9 cellular contexts compared by ENCODE assay signal in the genomic region with DNA sequence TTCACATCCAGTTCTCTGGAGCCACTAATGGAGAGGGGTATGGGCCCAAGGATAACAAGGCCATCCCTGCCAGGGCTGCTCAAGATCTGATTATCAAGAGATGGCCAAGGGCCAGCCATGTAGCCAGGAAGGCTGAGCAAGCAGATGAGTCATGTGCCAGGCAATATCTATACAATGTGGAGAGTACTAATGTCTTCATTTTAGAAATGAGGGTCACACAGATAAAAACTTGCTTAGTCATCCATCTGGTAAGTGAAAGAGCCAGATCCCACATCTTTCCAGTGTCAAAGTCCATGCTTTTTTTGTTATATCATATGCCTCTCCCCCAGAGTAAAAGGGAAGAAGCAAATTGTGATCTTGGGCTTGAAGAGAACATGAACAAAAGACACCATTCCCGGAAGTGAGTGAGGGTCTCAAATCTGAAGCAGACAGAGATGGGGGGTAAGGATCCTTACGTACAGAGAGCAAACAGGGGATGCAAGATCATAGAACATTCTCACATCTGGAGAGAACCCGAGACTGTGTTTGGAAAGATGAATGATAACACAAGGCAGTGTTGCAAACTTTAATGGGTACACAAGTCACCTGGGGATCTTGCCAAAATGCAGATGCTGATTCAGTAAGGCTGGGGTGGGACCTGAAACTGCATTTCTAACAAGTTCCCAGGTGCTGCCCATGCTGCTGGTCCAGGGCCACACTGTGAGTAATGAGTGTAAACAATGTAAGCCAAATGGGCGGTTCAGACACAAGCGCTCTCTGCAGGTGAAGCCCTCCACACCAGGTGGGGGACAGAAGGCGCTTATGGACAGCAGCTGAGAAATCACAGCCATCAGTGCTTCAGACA. TPM values are rescaled to one million over a fixed set of nuclear protein-coding genes. Genes with fewer than 3 reads are reported as not detected.
A peak's percentile ranks its signal among the peaks of the same experiment; 100 is the strongest.
DNase-seq lines count a peak whose midpoint lies in the region; ATAC-seq and TF ChIP-seq lines count a peak whose summit lies in the region.
"Had no signal": no experiment of that assay in that cellular context is flagged by ENCODE, and none has a peak within 500 bp of the region (broad histone marks: within the 10 kb centered on the region; RNA-seq: fewer than 3 reads in every experiment).

No MANE protein-coding gene starts in this region.

- no peaks in the 10 kb centered on the region for H3K9me3 Mint-ChIP-seq in Calu3 (ENCODE audit: low read depth, unreplicated experiment)
- H3K9me3 Mint-ChIP-seq in nephron progenitor cell: peaks cover 23% of the 10 kb centered on the region
- H3K9me3 Mint-ChIP-seq in GM23338: peaks cover 20% of the 10 kb centered on the region

- H3K9me2 ChIP-seq in GM23338 (ENCODE audit: insufficient read depth): 0 out of 2 replicates have a peak, but pooled peaks cover 2% of the 10 kb centered on the region

- peaks cover 14% of the 10 kb centered on the region for H3K27me3 Mint-ChIP-seq in Calu3 (ENCODE audit: unreplicated experiment)
- no peaks in the 10 kb centered on the region for H3K27me3 Mint-ChIP-seq in nephron progenitor cell (ENCODE audit: low read depth, poor library complexity)
- H3K27me3 Mint-ChIP-seq in GM23338 (ENCODE audit: insufficient read depth, low read depth, poor library complexity): no peaks in the 10 kb centered on the region

- no peak overlapping the region for H3K27ac ChIP-seq in GM23338 (ENCODE audit: low read depth)

- no TSS peak for BruUV-seq in Calu3 (replicated peaks; lab: Mats Ljungman, UMichigan)

- DNase-seq in Calu3 (peak; percentile 21), NCI-H748 (lab: John Stamatoyannopoulos, UW; ENCODE audit: unreplicated experiment) (peak; percentile 98), dedifferentiated amniotic fluid mesenchymal stem cell (ENCODE audit: extremely low spot score) (peak; percentile 61), nephron progenitor cell (no peak), GM10266 (ENCODE audit: extremely low spot score) (no peak), GOT3 (lab: John Stamatoyannopoulos, UW) (no peak), GM23338 (ENCODE audit: low spot score) (no peak)
- DNase-seq: NCI-H82 had no signal

- no peaks in the 10 kb centered on the region for H3F3A ChIP-seq in GM23338 (replicated peaks; ENCODE audit: low read depth)

- H4K20me1 ChIP-seq in GM23338 (replicated peaks; ENCODE audit: insufficient read depth): no peaks in the 10 kb centered on the region

- intact Hi-C loops in Calu3 (cut with micrococcal nuclease; ENCODE audit: unreplicated experiment): no loop called here

- H3K4me1 ChIP-seq in GM23338 (ENCODE audit: insufficient read depth): 0 out of 2 replicates have a peak, but pooled peaks cover 3% of the 10 kb centered on the region

- H3K36me3 Mint-ChIP-seq in Calu3 (ENCODE audit: insufficient read depth, unreplicated experiment) (no peaks in the 10 kb centered on the region), nephron progenitor cell (ENCODE audit: low read depth) (peaks cover 8% of the 10 kb centered on the region), GM23338 (ENCODE audit: low read depth) (peaks cover 7% of the 10 kb centered on the region; the same call in 2 of the 3 replicates)

- no peak overlapping the region for H3K4me3 ChIP-seq in GM23338

- peaks cover 9% of the 10 kb centered on the region for H3K4me1 Mint-ChIP-seq in Calu3 (ENCODE audit: low read depth, unreplicated experiment)
- peaks cover 21% of the 10 kb centered on the region for H3K4me1 Mint-ChIP-seq in nephron progenitor cell
- peaks cover 7% of the 10 kb centered on the region for H3K4me1 Mint-ChIP-seq in GM23338

- ATAC-seq in GM18868 (IDR thresholded peaks at IDR 0.05; ENCODE audit: unreplicated experiment) (no peak), GM23338 (no peak)

- TF ChIP-seq CTCF in Calu3 (IDR thresholded peaks at IDR 0.05; ENCODE audit: unreplicated experiment): no peak
- no peak for TF ChIP-seq CTCF in nephron progenitor cell (IDR thresholded peaks at IDR 0.05)
- no peak for TF ChIP-seq CTCF in GM10266 (IDR thresholded peaks at IDR 0.05; ENCODE audit: control insufficient read depth, insufficient read depth, low read depth, missing control alignments)
- no peak for TF ChIP-seq CTCF in GM23338 (conservative IDR thresholded peaks at IDR 0.05; ENCODE audit: low read depth in 2 of 2)

- no peaks in the 10 kb centered on the region for H3K27me3 ChIP-seq in GM23338 (ENCODE audit: insufficient read depth)

- H3K4me3 Mint-ChIP-seq in Calu3 (ENCODE audit: low read depth, unreplicated experiment): peak overlapping the region; percentile 9
- no peak overlapping the region for H3K4me3 Mint-ChIP-seq in nephron progenitor cell
- H3K4me3 Mint-ChIP-seq in GM23338: no peak overlapping the region

- no peaks in the 10 kb centered on the region for H3K36me3 ChIP-seq in GM23338 (ENCODE audit: insufficient read depth)

- H3K27ac Mint-ChIP-seq in Calu3 (ENCODE audit: unreplicated experiment) (peak overlapping the region; percentile 46), nephron progenitor cell (peak overlapping the region; percentile 5), GM23338 (no peak overlapping the region)

- no peak overlapping the region for H2AFZ ChIP-seq in GM23338

- no peak overlapping the region for H3K4me2 ChIP-seq in GM23338

- no peaks in the 10 kb centered on the region for H3K79me2 ChIP-seq in GM23338 (replicated peaks; ENCODE audit: insufficient read depth)

- CTCF ChIA-PET in Calu3 (lab: Charles Lee): no interaction called here

TF ChIP-seq in GM23338, 12 proteins besides CTCF, POLR2A, EP300 and RAD21 (continues in another document):
- TF ChIP-seq NANOG (IDR thresholded peaks at IDR 0.05; ENCODE audit: borderline replicate concordance) (no peak), POLR2AphosphoS5 (IDR thresholded peaks at IDR 0.05; ENCODE audit: low read depth) (no peak), STAT1 (IDR thresholded peaks at IDR 0.05; ENCODE audit: unreplicated experiment) (no peak), EZH2phosphoT487 (IDR thresholded peaks at IDR 0.05; ENCODE audit: unreplicated experiment) (no peak)
- TF ChIP-seq, protein P1, sequence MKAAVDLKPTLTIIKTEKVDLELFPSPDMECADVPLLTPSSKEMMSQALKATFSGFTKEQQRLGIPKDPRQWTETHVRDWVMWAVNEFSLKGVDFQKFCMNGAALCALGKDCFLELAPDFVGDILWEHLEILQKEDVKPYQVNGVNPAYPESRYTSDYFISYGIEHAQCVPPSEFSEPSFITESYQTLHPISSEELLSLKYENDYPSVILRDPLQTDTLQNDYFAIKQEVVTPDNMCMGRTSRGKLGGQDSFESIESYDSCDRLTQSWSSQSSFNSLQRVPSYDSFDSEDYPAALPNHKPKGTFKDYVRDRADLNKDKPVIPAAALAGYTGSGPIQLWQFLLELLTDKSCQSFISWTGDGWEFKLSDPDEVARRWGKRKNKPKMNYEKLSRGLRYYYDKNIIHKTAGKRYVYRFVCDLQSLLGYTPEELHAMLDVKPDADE (IDR thresholded peaks at IDR 0.05): no peak
- TF ChIP-seq, protein P2, sequence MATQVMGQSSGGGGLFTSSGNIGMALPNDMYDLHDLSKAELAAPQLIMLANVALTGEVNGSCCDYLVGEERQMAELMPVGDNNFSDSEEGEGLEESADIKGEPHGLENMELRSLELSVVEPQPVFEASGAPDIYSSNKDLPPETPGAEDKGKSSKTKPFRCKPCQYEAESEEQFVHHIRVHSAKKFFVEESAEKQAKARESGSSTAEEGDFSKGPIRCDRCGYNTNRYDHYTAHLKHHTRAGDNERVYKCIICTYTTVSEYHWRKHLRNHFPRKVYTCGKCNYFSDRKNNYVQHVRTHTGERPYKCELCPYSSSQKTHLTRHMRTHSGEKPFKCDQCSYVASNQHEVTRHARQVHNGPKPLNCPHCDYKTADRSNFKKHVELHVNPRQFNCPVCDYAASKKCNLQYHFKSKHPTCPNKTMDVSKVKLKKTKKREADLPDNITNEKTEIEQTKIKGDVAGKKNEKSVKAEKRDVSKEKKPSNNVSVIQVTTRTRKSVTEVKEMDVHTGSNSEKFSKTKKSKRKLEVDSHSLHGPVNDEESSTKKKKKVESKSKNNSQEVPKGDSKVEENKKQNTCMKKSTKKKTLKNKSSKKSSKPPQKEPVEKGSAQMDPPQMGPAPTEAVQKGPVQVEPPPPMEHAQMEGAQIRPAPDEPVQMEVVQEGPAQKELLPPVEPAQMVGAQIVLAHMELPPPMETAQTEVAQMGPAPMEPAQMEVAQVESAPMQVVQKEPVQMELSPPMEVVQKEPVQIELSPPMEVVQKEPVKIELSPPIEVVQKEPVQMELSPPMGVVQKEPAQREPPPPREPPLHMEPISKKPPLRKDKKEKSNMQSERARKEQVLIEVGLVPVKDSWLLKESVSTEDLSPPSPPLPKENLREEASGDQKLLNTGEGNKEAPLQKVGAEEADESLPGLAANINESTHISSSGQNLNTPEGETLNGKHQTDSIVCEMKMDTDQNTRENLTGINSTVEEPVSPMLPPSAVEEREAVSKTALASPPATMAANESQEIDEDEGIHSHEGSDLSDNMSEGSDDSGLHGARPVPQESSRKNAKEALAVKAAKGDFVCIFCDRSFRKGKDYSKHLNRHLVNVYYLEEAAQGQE (IDR thresholded peaks at IDR 0.05; ENCODE audit: unreplicated experiment): no peak

RNA-seq across cellular contexts. Expression of a gene that starts 20.0 kb away (rescaled TPM):
- total RNA-seq in Calu3 (2022): not detected in 2 replicates
- not detected in 2 replicates for total RNA-seq in GM23338 (2014; rRNA removed; shearing (Covaris generic))
- not detected in 2 replicates for polyA plus RNA-seq in GM23338 (2016; fragmentation: Nextera tagmentation; extraction: Ambion mirVana)

Comparison
In these comparisons a context has a peak if more than half of its experiments do, and no peak if none do; other contexts are left out.
1. DNase-seq: peak in Calu3 (single experiment), NCI-H748 (single experiment) and dedifferentiated amniotic fluid mesenchymal stem cell (single experiment); none in nephron progenitor cell (single experiment), GM10266 (single experiment), GOT3 (single experiment) and GM23338 (single experiment).